In genomic region chr1:198883184-198883583, GRCh38 we compare ENCODE assay signal across 13 cellular contexts.
"Had no signal": no experiment of that assay in that cellular context is flagged by ENCODE, and none has a peak within 500 bp of the region (broad histone marks: within the 10 kb centered on the region; RNA-seq: fewer than 3 reads in every experiment).

No MANE protein-coding gene starts in this region.

- H3K4me1 Mint-ChIP-seq: nephron progenitor cell had no signal

- H3K27ac ChIP-seq: testis, upper lobe of right lung had no signal

- H3K4me3 Mint-ChIP-seq: nephron progenitor cell had no signal

- H3K9me3 Mint-ChIP-seq: brain, nephron progenitor cell had no signal

- ATAC-seq: upper lobe of right lung had no signal

- H3K36me3 ChIP-seq: upper lobe of right lung had no signal

- DNase-seq: activated CD4-positive, alpha-beta T cell treated with anti-CD3 and anti-CD28 coated beads for 48 hours; amniotic stem cell; cerebellar nuclear complex; dermis blood vessel endothelial cell; hypothalamus; kidney glomerular epithelial cell; nephron progenitor cell; stimulated activated CD4-positive, alpha-beta T cell treated with anti-CD3 and anti-CD28 coated beads, Interleukin-2, amount 100 ng/mL, for 48 hours; stimulated activated naive CD4-positive, alpha-beta T cell treated with Interleukin-2 at 50 U/mL for 16 hours; T-helper 9 cell; testis; upper lobe of right lung had no signal

- H3K27me3 Mint-ChIP-seq: brain had no signal

- H3K27me3 ChIP-seq: testis, upper lobe of right lung had no signal

- H3K4me3 ChIP-seq: testis, upper lobe of right lung had no signal

- H3K9me3 ChIP-seq: testis, upper lobe of right lung had no signal

- H3K4me1 ChIP-seq: testis had no signal
